ENCODE assay signal across 20 cellular contexts in the genomic region with DNA sequence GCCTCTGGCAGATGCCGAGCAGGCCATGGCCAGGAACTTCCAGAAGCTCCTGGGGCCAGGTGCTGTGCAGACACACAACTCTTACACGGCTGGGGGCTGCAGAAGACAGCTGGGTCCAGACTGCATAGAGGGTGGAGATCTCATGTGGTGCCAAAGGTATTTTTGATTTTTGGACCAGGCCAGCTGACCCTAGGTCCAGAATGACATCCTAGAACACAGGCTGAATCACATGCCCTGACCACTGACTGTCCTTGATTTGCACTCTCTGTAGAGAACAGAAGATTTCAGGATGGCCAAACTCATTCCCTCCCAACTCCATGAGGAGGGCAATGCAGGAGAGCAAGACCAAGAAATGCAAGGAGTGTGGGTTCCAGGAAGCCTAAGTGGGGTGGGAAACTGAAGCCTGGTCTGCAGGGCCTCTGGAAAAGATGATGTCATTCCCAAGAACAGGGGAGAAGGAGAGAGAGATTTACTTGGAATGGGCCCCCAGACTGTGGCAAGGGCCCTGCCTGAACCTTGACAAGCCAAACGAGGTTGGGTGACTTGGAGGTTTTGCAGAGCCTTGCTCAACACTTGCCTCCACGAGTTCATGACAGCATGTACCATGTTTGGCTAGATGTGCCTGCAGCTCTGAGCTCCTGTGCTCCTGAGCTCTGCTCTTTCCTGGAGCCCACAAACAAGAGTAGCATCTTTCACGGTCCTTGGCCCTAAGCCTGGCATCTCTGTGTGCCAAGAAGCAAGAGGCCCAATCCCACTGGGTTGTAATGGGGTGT. TPM values are rescaled to one million over a fixed set of nuclear protein-coding genes. Genes with fewer than 3 reads are reported as not detected.
DNase-seq lines count a peak whose midpoint lies in the region; ATAC-seq and TF ChIP-seq lines count a peak whose summit lies in the region.
"Had no signal": no experiment of that assay in that cellular context is flagged by ENCODE, and none has a peak within 500 bp of the region (broad histone marks: within the 10 kb centered on the region; RNA-seq: fewer than 3 reads in every experiment).

No MANE protein-coding gene starts in this region.

- peak overlapping the region; percentile 67 to 94 (median 80) for H3K4me2 ChIP-seq in BLaER1 treated with 17β-estradiol and CSF1 and Interleukin-3, amounts not matched to agents 10 nM and 100 nM
- no peak overlapping the region for H3K4me2 ChIP-seq in osteoblast (ENCODE audit: insufficient read depth, low read length)

- no peak for TF ChIP-seq CTCF in endothelial cell (IDR thresholded peaks at IDR 0.05; ENCODE audit: unreplicated experiment)
- no peak for TF ChIP-seq CTCF in osteoblast (IDR thresholded peaks at IDR 0.05; ENCODE audit: extremely low read depth, low read depth, low read length)

- no peak overlapping the region for H3K4me3 ChIP-seq in BLaER1 treated with 17β-estradiol and CSF1 and Interleukin-3, amounts not matched to agents 10 nM and 100 nM
- H3K4me3 ChIP-seq in osteoblast (ENCODE audit: insufficient read depth, low read length), result no peak overlapping the region
- H3K4me3 ChIP-seq: SJSA1 had no signal

- H3K27me3 ChIP-seq in BLaER1 treated with 17β-estradiol and CSF1 and Interleukin-3, amounts not matched to agents 10 nM and 100 nM, result no peaks in the 10 kb centered on the region
- no peaks in the 10 kb centered on the region for H3K27me3 ChIP-seq in osteoblast (ENCODE audit: insufficient read depth, low read length)
- H3K27me3 ChIP-seq: SJSA1 had no signal

- H3K27ac ChIP-seq in BLaER1 treated with 17β-estradiol and CSF1 and Interleukin-3, amounts not matched to agents 10 nM and 100 nM, result peak overlapping the region in 4 of 11 experiments; percentile 17 to 58 (median 58); a peak in 6 of 22 replicates
- H3K27ac ChIP-seq in osteoblast (ENCODE audit: low read depth, low read length), result no peak overlapping the region
- H3K27ac ChIP-seq: SJSA1 had no signal

- no peaks in the 10 kb centered on the region for H4K20me1 ChIP-seq in BLaER1 treated with 17β-estradiol and CSF1 and Interleukin-3, amounts not matched to agents 10 nM and 100 nM
- no peaks in the 10 kb centered on the region for H4K20me1 ChIP-seq in osteoblast (ENCODE audit: insufficient read depth, low read length)

- H3K4me1 Mint-ChIP-seq in endothelial cell (ENCODE audit: unreplicated experiment), result no peaks in the 10 kb centered on the region
- H3K4me1 Mint-ChIP-seq: CD4-positive, CD25-positive, alpha-beta regulatory T cell had no signal

- no peak overlapping the region for H2AFZ ChIP-seq in osteoblast (ENCODE audit: low read length)

- H3K4me1 ChIP-seq in BLaER1 treated with 17β-estradiol and CSF1 and Interleukin-3, amounts not matched to agents 10 nM and 100 nM, result peaks cover 54 to 98% (median 62%) of the 10 kb centered on the region in 10 experiments
- peaks cover 3% of the 10 kb centered on the region for H3K4me1 ChIP-seq in osteoblast (ENCODE audit: insufficient read depth, low read length)

- H3K27ac Mint-ChIP-seq in endothelial cell (ENCODE audit: unreplicated experiment), result no peak overlapping the region
- H3K27ac Mint-ChIP-seq: B cell; CD4-positive, CD25-positive, alpha-beta regulatory T cell had no signal

- no peaks in the 10 kb centered on the region for H3K79me2 ChIP-seq in osteoblast (ENCODE audit: insufficient read depth, low read length)

- peaks cover 15% of the 10 kb centered on the region for H3K27me3 Mint-ChIP-seq in endothelial cell (ENCODE audit: unreplicated experiment)

- no peaks in the 10 kb centered on the region for H3K9me3 ChIP-seq in BLaER1 treated with 17β-estradiol and CSF1 and Interleukin-3, amounts not matched to agents 10 nM and 100 nM (replicated peaks in 1 of 11)
- no peaks in the 10 kb centered on the region for H3K9me3 ChIP-seq in osteoblast (ENCODE audit: low read depth, low read length)
- H3K9me3 ChIP-seq: SJSA1 had no signal

- H3K9me3 Mint-ChIP-seq in endothelial cell (ENCODE audit: unreplicated experiment), result no peaks in the 10 kb centered on the region
- H3K9me3 Mint-ChIP-seq: CD4-positive, CD25-positive, alpha-beta regulatory T cell had no signal

- no peaks in the 10 kb centered on the region for H3K36me3 ChIP-seq in BLaER1 treated with 17β-estradiol and CSF1 and Interleukin-3, amounts not matched to agents 10 nM and 100 nM
- no peaks in the 10 kb centered on the region for H3K36me3 ChIP-seq in osteoblast (ENCODE audit: insufficient read depth, low read length)
- H3K36me3 ChIP-seq: SJSA1 had no signal

- no peaks in the 10 kb centered on the region for H3K36me3 Mint-ChIP-seq in endothelial cell (ENCODE audit: low read depth, unreplicated experiment)
- H3K36me3 Mint-ChIP-seq: CD4-positive, CD25-positive, alpha-beta regulatory T cell had no signal

- ATAC-seq in GM18517 (IDR thresholded peaks at IDR 0.05; ENCODE audit: unreplicated experiment) (no peak), HG03095 (IDR thresholded peaks at IDR 0.05; ENCODE audit: unreplicated experiment) (no peak)
- ATAC-seq: HCT116 had no signal

- peak overlapping the region in 3 of 11 experiments; percentile 4 to 54 (median 6); a peak in 4 of 22 replicates for H3K9ac ChIP-seq in BLaER1 treated with 17β-estradiol and CSF1 and Interleukin-3, amounts not matched to agents 10 nM and 100 nM

- peak overlapping the region; percentile 9 for H3K4me3 Mint-ChIP-seq in endothelial cell (ENCODE audit: unreplicated experiment)
- H3K4me3 Mint-ChIP-seq: B cell; CD4-positive, CD25-positive, alpha-beta regulatory T cell had no signal

- peak; percentile 6 for DNase-seq in MV-4-11 (lab: John Stamatoyannopoulos, UW)
- DNase-seq in endothelial cell (ENCODE audit: low spot score), result no peak
- DNase-seq in osteoblast (ENCODE audit: insufficient read length, low spot score, missing footprints), result peak; percentile 48
- DNase-seq in DMS153 (lab: John Stamatoyannopoulos, UW), result no peak
- no peak for DNase-seq in NCI-H1417 (lab: John Stamatoyannopoulos, UW)
- DNase-seq: CD4-positive, CD25-positive, alpha-beta regulatory T cell; DMS79; MM.1S; NCI-H1417 treated with DMSO at 0.1 percent for 48 hours; NCI-H187 treated with DMSO at 0.1 percent for 48 hours; NCI-H2107; NCI-H446 treated with DMSO at 0.1 percent for 48 hours; NCI-H526 treated with DMSO at 0.1 percent for 48 hours; OCI-M1 had no signal

RNA-seq across cellular contexts. Expression of gene CTSH, which starts 38.5 kb away (rescaled TPM):
- 10.0 TPM for total RNA-seq in endothelial cell (ENCODE audit: unreplicated experiment)
- total RNA-seq in osteoblast, result 4.7 and 8.8 TPM in 2 replicates

Comparison
In these comparisons a context has a peak if more than half of its experiments do, and no peak if none do; other contexts are left out.
1. DNase-seq: peak in MV-4-11 (single experiment) and osteoblast (single experiment); none in endothelial cell (single experiment), DMS153 (single experiment) and NCI-H1417 (0 of 3).